8 cellular contexts compared by ENCODE assay signal in the genomic region with DNA sequence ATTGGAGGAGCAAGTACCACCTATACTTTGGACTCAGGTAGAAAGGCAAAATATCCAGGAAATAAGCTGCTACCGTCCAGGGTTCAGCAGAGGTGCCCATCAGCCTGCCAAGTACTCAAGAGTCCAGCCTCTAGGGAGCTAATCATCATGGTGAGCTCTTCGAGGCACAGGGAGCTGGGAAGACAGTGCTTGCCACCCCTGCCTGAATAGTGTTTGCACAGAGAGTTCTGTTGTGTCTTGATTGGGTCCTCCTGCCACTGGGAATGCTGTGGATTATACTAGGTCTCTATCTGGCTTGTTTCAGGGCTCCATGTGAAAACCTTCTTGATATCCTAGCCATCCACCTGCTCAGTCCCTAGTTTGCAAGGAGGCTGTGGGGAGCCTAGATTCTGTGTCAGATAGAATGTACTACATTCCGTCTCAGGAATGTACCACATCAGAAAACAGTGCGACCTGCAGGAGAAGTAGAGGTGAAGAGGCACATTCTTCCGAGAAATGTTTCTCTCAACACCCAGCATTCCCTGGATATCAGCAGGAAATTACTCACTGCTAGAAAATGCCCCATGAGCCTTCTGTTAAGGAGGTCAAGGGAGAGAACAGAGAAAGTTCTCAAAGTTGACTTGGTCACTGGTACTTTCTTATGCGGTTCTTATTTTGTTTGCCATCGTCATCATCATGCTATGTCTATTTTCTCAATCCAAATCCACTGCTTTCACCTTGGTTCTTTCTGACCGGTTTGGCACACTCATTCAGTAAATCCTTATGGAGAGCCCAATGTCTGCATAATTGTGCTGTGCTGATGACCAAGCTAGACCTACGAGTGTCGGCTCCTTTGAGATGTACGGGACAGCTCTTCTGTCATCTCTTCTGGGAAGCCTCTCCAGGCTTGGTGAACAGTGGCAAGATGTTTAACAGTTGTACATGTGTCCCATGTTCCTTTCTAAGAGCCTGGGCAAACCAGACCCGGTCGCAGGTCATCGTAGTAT. TPM values are rescaled to one million over a fixed set of nuclear protein-coding genes. Genes with fewer than 3 reads are reported as not detected.
DNase-seq lines count a peak whose midpoint lies in the region; ATAC-seq and TF ChIP-seq lines count a peak whose summit lies in the region.

No MANE protein-coding gene starts in this region.

- no peaks in the 10 kb centered on the region for H3K9me3 Mint-ChIP-seq in CD8-positive, alpha-beta T cell

- H3K79me2 ChIP-seq in OCI-LY7 (ENCODE audit: insufficient read depth, low read depth, low read length) = peaks cover 6% of the 10 kb centered on the region; the same call in 1 of the 2 replicates
- peaks cover 75% of the 10 kb centered on the region for H3K79me2 ChIP-seq in fibroblast of lung (ENCODE audit: control insufficient read depth, insufficient read depth, low read length)

- CTCF ChIA-PET in OCI-LY7 (lab: Charles Lee; ENCODE audit: unreplicated experiment) = no interaction called here
- CTCF ChIA-PET in CD8-positive, alpha-beta T cell (lab: Charles Lee) = interaction anchor here (1.2 kb wide), 1 partner anchor 28 kb away, joined by 3 read pairs; no protein-coding TSS in a partner anchor

- H3K9me3 ChIP-seq in OCI-LY7 (ENCODE audit: low read length) (no peaks in the 10 kb centered on the region), fibroblast of lung (ENCODE audit: control insufficient read depth, insufficient read depth, low read depth, low read length) (no peaks in the 10 kb centered on the region)
- H3K9me3 ChIP-seq in CD8-positive, alpha-beta T cell (ENCODE audit: low read length) = no peaks in the 10 kb centered on the region

- no peaks in the 10 kb centered on the region for H3K9me2 ChIP-seq in OCI-LY7 (ENCODE audit: insufficient read depth, low read length)

- no peaks in the 10 kb centered on the region for H3K27me3 ChIP-seq in fibroblast of lung (ENCODE audit: control insufficient read depth, insufficient read depth, low read length)
- no peaks in the 10 kb centered on the region for H3K27me3 ChIP-seq in CD8-positive, alpha-beta T cell (ENCODE audit: insufficient read depth, low read length)

- H3K4me1 ChIP-seq in OCI-LY7 (ENCODE audit: insufficient read depth, low read length, poor library complexity, severe bottlenecking) (peaks cover 62% of the 10 kb centered on the region), fibroblast of lung (ENCODE audit: control insufficient read depth, extremely low read depth, insufficient read depth, low read length) (peaks cover 25% of the 10 kb centered on the region)
- H3K4me1 ChIP-seq in CD8-positive, alpha-beta T cell (ENCODE audit: insufficient read depth, low read length) = peaks cover 49% of the 10 kb centered on the region

- H3K4me3 Mint-ChIP-seq in CD8-positive, alpha-beta T cell = no peak overlapping the region

- H3K4me3 ChIP-seq in OCI-LY7 (ENCODE audit: low read depth, low read length, poor library complexity, severe bottlenecking) (no peak overlapping the region), fibroblast of lung (replicated peaks in 1 of 4; ENCODE audit: control extremely low read depth in 1 of 4, insufficient read depth in 1 of 4, low read depth in 3 of 4, low read length in 4 of 4) (no peak overlapping the region)
- no peak overlapping the region for H3K4me3 ChIP-seq in CD8-positive, alpha-beta T cell (ENCODE audit: low read depth, low read length)

- no peak overlapping the region for H3K27ac ChIP-seq in OCI-LY7 (ENCODE audit: low read depth, low read length, poor library complexity, severe bottlenecking)
- H3K27ac ChIP-seq in fibroblast of lung (ENCODE audit: insufficient read depth, low read length) = peak overlapping the region; percentile 81
- H3K27ac ChIP-seq in CD8-positive, alpha-beta T cell (ENCODE audit: low read depth, low read length) = no peak overlapping the region

- intact Hi-C loops in OCI-LY7 (cut with micrococcal nuclease; ENCODE audit: unreplicated experiment) = no loop called here
- intact Hi-C loops in sciatic nerve (cut with DNase I) = no loop called here
- intact Hi-C loops in CD8-positive, alpha-beta T cell (cut with DNase I, micrococcal nuclease) = no loop called here

- H4K20me1 ChIP-seq in OCI-LY7 (ENCODE audit: insufficient read depth, low read length) (peaks cover 21% of the 10 kb centered on the region; the same call in 1 of the 2 replicates), fibroblast of lung (ENCODE audit: control insufficient read depth, extremely low read depth, insufficient read depth, low read length) (no peaks in the 10 kb centered on the region)

- H3K4me1 Mint-ChIP-seq in CD8-positive, alpha-beta T cell (ENCODE audit: low read depth) = peaks cover 78% of the 10 kb centered on the region

- BruUV-seq in OCI-LY7 (replicated peaks; lab: Mats Ljungman, UMichigan) = no TSS peak

- POLR2A ChIA-PET in OCI-LY7 (lab: Charles Lee) = interaction anchor here (0.9 to 1.6 kb wide), 4 partner anchors 18 to 52 kb away, joined by 3 to 4 read pairs (median 4); no protein-coding TSS in a partner anchor
- POLR2A ChIA-PET in CD8-positive, alpha-beta T cell (lab: Charles Lee) = interaction anchor here (1.3 kb wide), 1 partner anchor 23 kb away, joined by 3 read pairs; no protein-coding TSS in a partner anchor

- TF ChIP-seq CTCF in OCI-LY7 (conservative IDR thresholded peaks at IDR 0.05; ENCODE audit: low read length) = no peak
- TF ChIP-seq CTCF in fibroblast of lung (conservative IDR thresholded peaks at IDR 0.05 in 1 of 2, IDR thresholded peaks at IDR 0.05 in 1 of 2; ENCODE audit: low read depth in 1 of 2, low read length in 2 of 2) = no peak
- no peak for TF ChIP-seq CTCF in CD8-positive, alpha-beta T cell (IDR thresholded peaks at IDR 0.05)

- peak; percentile 14 for ATAC-seq in GM18498 (IDR thresholded peaks at IDR 0.05; ENCODE audit: unreplicated experiment)
- ATAC-seq in sciatic nerve = peak; percentile 61
- no peak for ATAC-seq in CD8-positive, alpha-beta T cell
- no peak for ATAC-seq in HG03135 (IDR thresholded peaks at IDR 0.05; ENCODE audit: unreplicated experiment)

- H3K4me2 ChIP-seq in OCI-LY7 (ENCODE audit: low read length) (peak overlapping the region; percentile 49), fibroblast of lung (ENCODE audit: extremely low read depth, insufficient read depth, low read length) (peak overlapping the region; percentile 33)

- no peak overlapping the region for H3K27ac Mint-ChIP-seq in CD8-positive, alpha-beta T cell

- DNase-seq in OCI-LY7 (ENCODE audit: low spot score) (no peak), fibroblast of lung (ENCODE audit: low read depth in 2 of 2) (peak; percentile 79 to 99), sciatic nerve (ENCODE audit: low spot score) (no peak), NCI-H524 treated with DMSO at 0.1 percent for 48 hours (lab: John Stamatoyannopoulos, UW) (no peak), occipital lobe (lab: John Stamatoyannopoulos, UW) (no peak)
- DNase-seq in CD8-positive, alpha-beta T cell = no peak

- peaks cover 27% of the 10 kb centered on the region for H3K36me3 Mint-ChIP-seq in CD8-positive, alpha-beta T cell

- H3K27me3 Mint-ChIP-seq in CD8-positive, alpha-beta T cell (ENCODE audit: low read depth) = no peaks in the 10 kb centered on the region

- no peak overlapping the region for H3K9ac ChIP-seq in fibroblast of lung (ENCODE audit: insufficient read depth, low read length)

- H2AFZ ChIP-seq in OCI-LY7 (ENCODE audit: low read length) (no peak overlapping the region), fibroblast of lung (ENCODE audit: low read length) (no peak overlapping the region)

- no peaks in the 10 kb centered on the region; the same call in 1 of the 2 replicates for H3K36me3 ChIP-seq in OCI-LY7 (ENCODE audit: insufficient read depth, low read length)
- H3K36me3 ChIP-seq in fibroblast of lung (ENCODE audit: control insufficient read depth, insufficient read depth, low read length) = no peaks in the 10 kb centered on the region
- H3K36me3 ChIP-seq in CD8-positive, alpha-beta T cell (ENCODE audit: insufficient read depth, low read length) = no peaks in the 10 kb centered on the region

RNA-seq across cellular contexts. Expression of a gene that starts 30.7 kb away (rescaled TPM):
- total RNA-seq in OCI-LY7 (2014; rRNA removed; shearing (Covaris generic)) = 21.6 and 25.1 TPM in 2 replicates
- total RNA-seq in OCI-LY7 (2022) (17.1 and 22.0 TPM in 2 replicates), fibroblast of lung (12.8 and 20.0 TPM in 2 replicates), sciatic nerve (25.8 TPM), occipital lobe (15.9 TPM)
- 28.5 and 28.7 TPM in 2 replicates for polyA plus RNA-seq in fibroblast of lung
- 27.4 and 27.5 TPM in 2 replicates for polyA plus RNA-seq in fibroblast of lung (2012)
- 37.8 and 39.8 TPM in 2 replicates for polyA minus RNA-seq in fibroblast of lung (ENCODE audit: low replicate concordance)
- total RNA-seq in CD8-positive, alpha-beta T cell = 10 to 100 TPM; 96.0 to 97.5 TPM

Comparison
In these comparisons a context has a peak if more than half of its experiments do, and no peak if none do; other contexts are left out.
1. ATAC-seq: peak in GM18498 (single experiment) and sciatic nerve (single experiment); none in CD8-positive, alpha-beta T cell (single experiment) and HG03135 (single experiment).
2. DNase-seq: peak in fibroblast of lung (2 of 2); none in OCI-LY7 (single experiment), sciatic nerve (single experiment), NCI-H524 treated with DMSO at 0.1 percent for 48 hours (single experiment), CD8-positive, alpha-beta T cell (0 of 7) and occipital lobe (single experiment).